11 cellular contexts compared by ENCODE assay signal in the genomic region with DNA sequence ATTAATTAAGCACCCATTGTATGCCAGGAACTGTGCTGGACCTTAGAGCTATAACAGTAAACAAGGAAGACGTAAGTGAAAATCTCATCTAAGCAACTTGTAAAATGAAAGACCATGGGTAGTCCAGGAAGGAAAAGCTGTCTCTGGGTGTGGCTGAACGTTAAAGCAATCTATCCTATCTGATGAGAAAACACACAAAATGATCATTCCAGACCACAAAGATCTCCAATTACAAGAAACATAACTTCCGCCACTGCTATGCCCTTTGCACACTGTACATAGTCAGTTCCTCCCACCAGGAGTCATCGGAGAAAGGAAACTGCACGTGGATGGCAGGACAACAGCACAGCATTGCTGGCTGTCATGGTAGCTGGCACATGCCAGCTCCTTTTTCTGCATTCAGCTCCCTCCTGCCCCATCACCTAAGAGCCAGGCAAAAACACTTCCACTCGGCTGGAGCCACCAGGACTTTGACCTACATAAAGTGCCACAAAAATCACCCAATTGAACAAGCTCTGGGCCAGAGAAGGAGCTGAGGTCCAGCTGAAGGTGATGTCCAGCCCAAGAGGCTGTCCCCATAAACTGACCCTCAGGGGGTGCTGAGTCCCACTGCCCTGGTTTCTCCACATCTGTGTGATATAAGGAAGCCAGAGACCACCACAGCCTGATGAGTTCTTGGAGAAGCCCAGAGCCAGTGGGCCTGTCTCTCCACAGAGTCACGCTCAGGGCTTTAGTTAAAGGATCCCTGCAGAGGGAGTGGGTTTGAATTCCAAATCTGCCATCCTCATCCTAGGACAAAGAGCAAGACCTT. TPM values are rescaled to one million over a fixed set of nuclear protein-coding genes. Genes with fewer than 3 reads are reported as not detected.
A peak's percentile ranks its signal among the peaks of the same experiment; 100 is the strongest.
DNase-seq lines count a peak whose midpoint lies in the region; TF ChIP-seq lines count a peak whose summit lies in the region.
"Had no signal": no experiment of that assay in that cellular context is flagged by ENCODE, and none has a peak within 500 bp of the region (broad histone marks: within the 10 kb centered on the region; RNA-seq: fewer than 3 reads in every experiment).

No MANE protein-coding gene starts in this region.

- H3K4me2 ChIP-seq in PC-9 (peak overlapping the region; percentile 56), fibroblast of lung (ENCODE audit: extremely low read depth, insufficient read depth, low read length) (no peak overlapping the region)

- CTCF ChIA-PET in PC-9 (lab: Charles Lee) = no interaction called here

- no peak overlapping the region for H3K9ac ChIP-seq in fibroblast of lung (ENCODE audit: insufficient read depth, low read length)

- DNase-seq in HCEC 1CT (peak; percentile 18), PC-9 (peak; percentile 61 to 88), fibroblast of lung (ENCODE audit: low read depth in 2 of 2) (peak; percentile 50 to 74), testis (no peak), OCI-M2 (lab: John Stamatoyannopoulos, UW; ENCODE audit: unreplicated experiment) (no peak), vagina (ENCODE audit: extremely low spot score in 2 of 2) (no peak)
- no peak for DNase-seq in stimulated activated naive CD4-positive, alpha-beta T cell treated with Interleukin-2 at 50 U/mL for 16 hours (lab: John Stamatoyannopoulos, UW)
- DNase-seq: activated CD4-positive, alpha-beta T cell treated with anti-CD3 and anti-CD28 coated beads for 36 hours; activated naive CD4-positive, alpha-beta T cell treated with anti-CD3 and anti-CD28 coated beads for 36 hours; NCI-H1436 treated with DMSO at 0.1 percent for 48 hours; Peyer's patch had no signal

- H3K4me3 ChIP-seq in PC-9 = no peak overlapping the region
- no peak overlapping the region for H3K4me3 ChIP-seq in fibroblast of lung (replicated peaks in 1 of 4; ENCODE audit: control extremely low read depth in 1 of 4, insufficient read depth in 1 of 4, low read depth in 3 of 4, low read length in 4 of 4)
- no peak overlapping the region for H3K4me3 ChIP-seq in testis
- no peak overlapping the region for H3K4me3 ChIP-seq in vagina
- H3K4me3 ChIP-seq: Peyer's patch had no signal

- H3F3A ChIP-seq in PC-9 (ENCODE audit: insufficient read depth, low read depth) = peaks cover 11% of the 10 kb centered on the region

- H3K27me3 ChIP-seq in PC-9 (ENCODE audit: insufficient read depth, low read depth) = no peaks in the 10 kb centered on the region
- no peaks in the 10 kb centered on the region for H3K27me3 ChIP-seq in fibroblast of lung (ENCODE audit: control insufficient read depth, insufficient read depth, low read length)
- no peaks in the 10 kb centered on the region for H3K27me3 ChIP-seq in testis
- no peaks in the 10 kb centered on the region for H3K27me3 ChIP-seq in vagina
- H3K27me3 ChIP-seq: Peyer's patch had no signal

- no peaks in the 10 kb centered on the region; the same call in 1 of the 2 replicates for H3K9me3 ChIP-seq in PC-9 (ENCODE audit: insufficient read depth, low read depth)
- no peaks in the 10 kb centered on the region for H3K9me3 ChIP-seq in fibroblast of lung (ENCODE audit: control insufficient read depth, insufficient read depth, low read depth, low read length)
- no peaks in the 10 kb centered on the region for H3K9me3 ChIP-seq in testis
- H3K9me3 ChIP-seq in vagina = no peaks in the 10 kb centered on the region
- H3K9me3 ChIP-seq: Peyer's patch had no signal

- peaks cover 20% of the 10 kb centered on the region for H3K4me1 ChIP-seq in PC-9 (replicated peaks; ENCODE audit: insufficient read depth)
- no peaks in the 10 kb centered on the region for H3K4me1 ChIP-seq in fibroblast of lung (ENCODE audit: control insufficient read depth, extremely low read depth, insufficient read depth, low read length)
- peaks cover 22% of the 10 kb centered on the region for H3K4me1 ChIP-seq in testis
- peaks cover 24% of the 10 kb centered on the region for H3K4me1 ChIP-seq in vagina

- POLR2A ChIA-PET in PC-9 (lab: Charles Lee; ENCODE audit: unreplicated experiment) = interaction anchor here (0.5 to 0.7 kb wide), 3 partner anchors 37 to 515 kb away, joined by 3 to 5 read pairs (median 4); no protein-coding TSS in a partner anchor

- peak overlapping the region; percentile 46 for H3K27ac ChIP-seq in PC-9
- H3K27ac ChIP-seq in fibroblast of lung (ENCODE audit: insufficient read depth, low read length) = no peak overlapping the region
- peak overlapping the region; percentile 40 to 68 for H3K27ac ChIP-seq in testis
- H3K27ac ChIP-seq in vagina = no peak overlapping the region

- H2AFZ ChIP-seq in PC-9 = peak overlapping the region; percentile 29
- no peak overlapping the region for H2AFZ ChIP-seq in fibroblast of lung (ENCODE audit: low read length)

- H4K20me1 ChIP-seq in PC-9 (ENCODE audit: insufficient read depth) = no peaks in the 10 kb centered on the region
- no peaks in the 10 kb centered on the region for H4K20me1 ChIP-seq in fibroblast of lung (ENCODE audit: control insufficient read depth, extremely low read depth, insufficient read depth, low read length)

- H3K79me2 ChIP-seq in PC-9 (ENCODE audit: low read depth) (no peaks in the 10 kb centered on the region), fibroblast of lung (ENCODE audit: control insufficient read depth, insufficient read depth, low read length) (no peaks in the 10 kb centered on the region)

- BruUV-seq in PC-9 (replicated peaks; lab: Mats Ljungman, UMichigan) = no TSS peak

- TF ChIP-seq POLR2A in testis (IDR thresholded peaks at IDR 0.05) (no peak), vagina (IDR thresholded peaks at IDR 0.05) (no peak)

- H3K36me3 ChIP-seq in PC-9 (ENCODE audit: low read depth) (no peaks in the 10 kb centered on the region), fibroblast of lung (ENCODE audit: control insufficient read depth, insufficient read depth, low read length) (no peaks in the 10 kb centered on the region), testis (ENCODE audit: low read depth, missing control alignments) (no peaks in the 10 kb centered on the region), vagina (no peaks in the 10 kb centered on the region)
- H3K36me3 ChIP-seq: Peyer's patch had no signal

- no peak for TF ChIP-seq CTCF in PC-9 (conservative IDR thresholded peaks at IDR 0.05)
- no peak for TF ChIP-seq CTCF in fibroblast of lung (conservative IDR thresholded peaks at IDR 0.05 in 1 of 2, IDR thresholded peaks at IDR 0.05 in 1 of 2; ENCODE audit: low read depth in 1 of 2, low read length in 2 of 2)
- TF ChIP-seq CTCF in testis (IDR thresholded peaks at IDR 0.05) = no peak
- TF ChIP-seq CTCF in vagina (IDR thresholded peaks at IDR 0.05) = no peak

- WGBS in testis, 2 donors = 64 to 74% methylated on average over 7 of the region's 7 CpGs

- H3K9me2 ChIP-seq in PC-9 (ENCODE audit: insufficient read depth) = no peaks in the 10 kb centered on the region

- intact Hi-C loops in PC-9 (cut with micrococcal nuclease; ENCODE audit: unreplicated experiment) = loop anchor here (2.0 to 5.0 kb wide), 2 partner anchors 41 to 87 kb away; a partner anchor contains a TSS
- intact Hi-C loops in testis (cut with DNase I; ENCODE audit: low total_unique reads) = no loop called here
- intact Hi-C loops in vagina (cut with DNase I) = no loop called here

RNA-seq across cellular contexts. Expression of a gene that starts 56.4 kb away (rescaled TPM):
- total RNA-seq in PC-9 (2021) (0.35 TPM in 2 replicates), fibroblast of lung (10.3 and 14.7 TPM in 2 replicates), testis (10 to 100 TPM; 11.3 TPM), vagina (8.8 TPM)
- polyA plus RNA-seq in fibroblast of lung (11.4 and 23.8 TPM in 2 replicates), testis (ENCODE audit: insufficient read depth, low read depth, low replicate concordance) (7.4 TPM)
- polyA plus RNA-seq in fibroblast of lung (2012) = 5.9 and 12.9 TPM in 2 replicates
- polyA minus RNA-seq in fibroblast of lung (ENCODE audit: low replicate concordance) = 2.0 and 5.9 TPM in 2 replicates
- total RNA-seq: Peyer's patch had no signal

Comparison
In these comparisons a context has a peak if more than half of its experiments do, and no peak if none do; other contexts are left out.
1. DNase-seq: peak in HCEC 1CT (single experiment), PC-9 (2 of 2) and fibroblast of lung (2 of 2); none in testis (single experiment), stimulated activated naive CD4-positive, alpha-beta T cell treated with Interleukin-2 at 50 U/mL for 16 hours (single experiment), OCI-M2 (single experiment) and vagina (0 of 2).
2. H3K27ac ChIP-seq: peak in PC-9 (single experiment) and testis (2 of 2); none in fibroblast of lung (single experiment) and vagina (single experiment).